ENCODE assay signal across 11 cellular contexts in genomic region chr2:182870227-182870626, GRCh38. TPM values are rescaled to one million over a fixed set of nuclear protein-coding genes. Genes with fewer than 3 reads are reported as not detected.
DNase-seq lines count a peak whose midpoint lies in the region; ATAC-seq, FAIRE-seq and TF ChIP-seq lines count a peak whose summit lies in the region.
"Had no signal": no experiment of that assay in that cellular context is flagged by ENCODE, and none has a peak within 500 bp of the region (broad histone marks: within the 10 kb centered on the region; RNA-seq: fewer than 3 reads in every experiment).

No MANE protein-coding gene starts in this region.

- TF ChIP-seq POLR2A in NB4 (IDR thresholded peaks at IDR 0.05; ENCODE audit: extremely low read depth, insufficient read length) (no peak), stomach (IDR thresholded peaks at IDR 0.05) (no peak), gastroesophageal sphincter (IDR thresholded peaks at IDR 0.05) (no peak)

- peaks cover 6% of the 10 kb centered on the region; the same call in 1 of the 2 replicates for H3F3A ChIP-seq in GM23248 (ENCODE audit: insufficient read depth)

- no peaks in the 10 kb centered on the region for H3K36me3 Mint-ChIP-seq in activated naive CD4-positive, alpha-beta T cell treated with anti-CD3 and anti-CD28 coated beads for 36 hours (ENCODE audit: low read depth)

- peak; percentile 43 for TF ChIP-seq CTCF in NB4 (IDR thresholded peaks at IDR 0.05; ENCODE audit: low read depth, low read length)
- peak; percentile 30 for TF ChIP-seq CTCF in bronchial epithelial cell (IDR thresholded peaks at IDR 0.05; ENCODE audit: insufficient read depth, low read length, severe bottlenecking)
- peak in 1 of 7 experiments; percentile 11 for TF ChIP-seq CTCF in stomach (IDR thresholded peaks at IDR 0.05)
- TF ChIP-seq CTCF in gastroesophageal sphincter (IDR thresholded peaks at IDR 0.05) = no peak

- no peak for FAIRE-seq in bronchial epithelial cell (lab: Jason Lieb, UNC)

- no peak overlapping the region for H3K4me3 Mint-ChIP-seq in activated naive CD4-positive, alpha-beta T cell treated with anti-CD3 and anti-CD28 coated beads for 36 hours
- H3K4me3 Mint-ChIP-seq: effector memory CD8-positive, alpha-beta T cell had no signal

- peaks cover 5% of the 10 kb centered on the region for H3K9me3 Mint-ChIP-seq in activated naive CD4-positive, alpha-beta T cell treated with anti-CD3 and anti-CD28 coated beads for 36 hours

- CTCF ChIA-PET in activated naive CD4-positive, alpha-beta T cell treated with anti-CD3 and anti-CD28 coated beads for 36 hours (lab: Charles Lee) = interaction anchor here (0.6 kb wide), 1 partner anchor 25 kb away, joined by 3 read pairs; no protein-coding TSS in a partner anchor

- no peaks in the 10 kb centered on the region for H3K36me3 ChIP-seq in bronchial epithelial cell (ENCODE audit: control insufficient read depth, insufficient read depth, low read length)
- no peaks in the 10 kb centered on the region for H3K36me3 ChIP-seq in stomach
- H3K36me3 ChIP-seq in GM23248 (ENCODE audit: low read depth) = no peaks in the 10 kb centered on the region
- H3K36me3 ChIP-seq in gastroesophageal sphincter = no peaks in the 10 kb centered on the region

- H3K9ac ChIP-seq in GM23248 = no peak overlapping the region

- intact Hi-C loops in activated naive CD4-positive, alpha-beta T cell treated with anti-CD3 and anti-CD28 coated beads for 36 hours (cut with micrococcal nuclease) = no loop called here
- intact Hi-C loops in stomach (cut with DNase I; ENCODE audit: low total_unique reads) = no loop called here

- H3K4me1 Mint-ChIP-seq in activated naive CD4-positive, alpha-beta T cell treated with anti-CD3 and anti-CD28 coated beads for 36 hours (ENCODE audit: low read depth) = peaks cover 18% of the 10 kb centered on the region

- no peaks in the 10 kb centered on the region for H3K79me2 ChIP-seq in GM23248 (ENCODE audit: insufficient read depth)

- no peak for TF ChIP-seq EP300 in stomach (IDR thresholded peaks at IDR 0.05)
- TF ChIP-seq EP300 in gastroesophageal sphincter (IDR thresholded peaks at IDR 0.05) = no peak

- no peak for ATAC-seq in gastroesophageal sphincter
- ATAC-seq: effector memory CD8-positive, alpha-beta T cell had no signal

- DNase-seq in activated naive CD4-positive, alpha-beta T cell treated with anti-CD3 and anti-CD28 coated beads for 36 hours = peak; percentile 41
- DNase-seq in activated naive CD4-positive, alpha-beta T cell treated with anti-CD3 and anti-CD28 coated beads, Interleukin-2, amount 50 U/mL, for 16 hours = no peak
- DNase-seq in NB4 (ENCODE audit: low read depth) (peak; percentile 35), bronchial epithelial cell (ENCODE audit: low read depth) (no peak), stomach (peak; percentile 32), GM23248 (no peak)
- no peak for DNase-seq in activated CD8-positive, alpha-beta memory T cell treated with anti-CD3 and anti-CD28 coated beads, Interleukin-2, amount 50 U/mL, for 4 hours
- DNase-seq: activated CD4-positive, alpha-beta T cell treated with anti-CD3 and anti-CD28 coated beads, Interleukin-2, amount 50 U/mL, for 4 hours; effector memory CD8-positive, alpha-beta T cell; MV-4-11 had no signal

- H4K20me1 ChIP-seq in GM23248 (ENCODE audit: insufficient read depth) = no peaks in the 10 kb centered on the region

- no peak overlapping the region for H2AFZ ChIP-seq in GM23248

- H3K9me2 ChIP-seq in GM23248 (ENCODE audit: insufficient read depth) = no peaks in the 10 kb centered on the region

- H3K27ac ChIP-seq in stomach = no peak overlapping the region
- no peak overlapping the region for H3K27ac ChIP-seq in GM23248
- no peak overlapping the region for H3K27ac ChIP-seq in gastroesophageal sphincter

- H3K4me3 ChIP-seq in NB4 (ENCODE audit: low read depth, low read length) (no peak overlapping the region), bronchial epithelial cell (ENCODE audit: low read depth, low read length) (no peak overlapping the region), stomach (no peak overlapping the region), GM23248 (no peak overlapping the region), gastroesophageal sphincter (no peak overlapping the region)

- H3K27ac Mint-ChIP-seq in activated naive CD4-positive, alpha-beta T cell treated with anti-CD3 and anti-CD28 coated beads for 36 hours = no peak overlapping the region
- H3K27ac Mint-ChIP-seq: effector memory CD8-positive, alpha-beta T cell had no signal

- H3K27me3 ChIP-seq in bronchial epithelial cell (ENCODE audit: control insufficient read depth, insufficient read depth, low read length) (peaks cover 7% of the 10 kb centered on the region), stomach (peaks cover 0 to 16% (median 12%) of the 10 kb centered on the region in 3 donors), GM23248 (replicated peaks; ENCODE audit: insufficient read depth) (no peaks in the 10 kb centered on the region; the same call in 1 of the 2 replicates), gastroesophageal sphincter (no peaks in the 10 kb centered on the region)

- no peak overlapping the region for H3K4me2 ChIP-seq in GM23248 (ENCODE audit: unreplicated experiment)

- in situ Hi-C loops in GM23248 (cut with MboI) = no loop called here

- WGBS in stomach, 5 donors = 8 to 30% (median 16%) methylated on average over 1 of the region's 1 CpG
- WGBS in GM23248 (ENCODE audit: low coverage in 1 of 2, low lambda C conversion rate in 2 of 2, missing lambda C conversion rate in 2 of 2), 2 experiments = 0% methylated on average over 1 of the region's 1 CpG
- 0 to 33% methylated on average over 1 of the region's 1 CpG for WGBS in gastroesophageal sphincter (ENCODE audit: low coverage in 1 of 2), 2 donors

- H3K9me3 ChIP-seq in stomach (no peaks in the 10 kb centered on the region), GM23248 (ENCODE audit: low read depth) (no peaks in the 10 kb centered on the region), gastroesophageal sphincter (no peaks in the 10 kb centered on the region)

- peaks cover 53% of the 10 kb centered on the region for H3K27me3 Mint-ChIP-seq in activated naive CD4-positive, alpha-beta T cell treated with anti-CD3 and anti-CD28 coated beads for 36 hours (ENCODE audit: low read depth)

- H3K4me1 ChIP-seq in stomach (peaks cover 4 to 27% (median 21%) of the 10 kb centered on the region in 4 donors), GM23248 (ENCODE audit: insufficient read depth) (no peaks in the 10 kb centered on the region), gastroesophageal sphincter (peaks cover 0 to 30% (median 11%) of the 10 kb centered on the region in 3 donors)

RNA-seq across cellular contexts. Expression of gene FRZB, which starts 3.8 kb away (rescaled TPM):
- not detected for total RNA-seq in activated naive CD4-positive, alpha-beta T cell treated with anti-CD3 and anti-CD28 coated beads for 36 hours
- 0.26 and 0.38 TPM in 2 replicates for total RNA-seq in bronchial epithelial cell
- 10 to 100 TPM in 3 of 5 donors, 1 to 10 TPM in 2; 5.8 to 85.3 (median 13.6) TPM for total RNA-seq in stomach
- polyA plus RNA-seq in stomach = 1 to 10 TPM in 1 of 3 donors, under 1 TPM in 2; 0.76 to 5.0 (median 0.87) TPM
- 0.32 TPM in 1 of 2 replicates, not detected in the other for total RNA-seq in GM23248 (2014; rRNA removed; shearing (Covaris generic))
- polyA plus RNA-seq in GM23248 (2016; fragmentation: Nextera tagmentation; extraction: Ambion mirVana) = 0.08 TPM in 1 of 2 replicates, not detected in the other
- total RNA-seq in gastroesophageal sphincter = 10 to 100 TPM in 3 of 4 donors, 1 to 10 TPM in 1; 8.5 to 88.4 (median 18.6) TPM

Comparison
In these comparisons a context has a peak if more than half of its experiments do, and no peak if none do; other contexts are left out.
1. DNase-seq: peak in activated naive CD4-positive, alpha-beta T cell treated with anti-CD3 and anti-CD28 coated beads for 36 hours (single experiment), NB4 (single experiment) and stomach (single experiment); none in activated naive CD4-positive, alpha-beta T cell treated with anti-CD3 and anti-CD28 coated beads, Interleukin-2, amount 50 U/mL, for 16 hours (single experiment), bronchial epithelial cell (single experiment), GM23248 (single experiment) and activated CD8-positive, alpha-beta memory T cell treated with anti-CD3 and anti-CD28 coated beads, Interleukin-2, amount 50 U/mL, for 4 hours (single experiment).
2. CTCF ChIP-seq: peak in NB4 (single experiment) and bronchial epithelial cell (single experiment); none in gastroesophageal sphincter (0 of 4).